Comparison of ENCODE assay signal across 29 cellular contexts in genomic region chr15:55698653-55699052, GRCh38. TPM values are rescaled to one million over a fixed set of nuclear protein-coding genes. Genes with fewer than 3 reads are reported as not detected.
"Had no signal": no experiment of that assay in that cellular context is flagged by ENCODE, and none has a peak within 500 bp of the region (broad histone marks: within the 10 kb centered on the region; RNA-seq: fewer than 3 reads in every experiment).

No MANE protein-coding gene starts in this region.

- DNase-seq: activated B cell treated with CpG ODN at 0.5 μM for 24 hours; activated CD4-positive, alpha-beta T cell treated with anti-CD3 and anti-CD28 coated beads, Interleukin-2, amount 10 ng/mL, durations not matched to agents 7 days and 5 days; activated CD8-positive, alpha-beta memory T cell treated with anti-CD3 and anti-CD28 coated beads for 24 hours; activated CD8-positive, alpha-beta T cell treated with anti-CD3 and anti-CD28 coated beads for 36 hours; activated effector memory CD4-positive, alpha-beta T cell treated with anti-CD3 and anti-CD28 coated beads, Interleukin-2, amount 50 U/mL, for 16 hours; activated naive CD4-positive, alpha-beta T cell treated with anti-CD3 and anti-CD28 coated beads for 36 hours; activated naive CD8-positive, alpha-beta T cell treated with anti-CD3 and anti-CD28 coated beads for 36 hours; activated naive CD8-positive, alpha-beta T cell treated with anti-CD3 and anti-CD28 coated beads, Interleukin-2, amount 50 U/mL, for 24 hours; activated T-cell treated with anti-CD3 and anti-CD28 coated beads, Interleukin-2, amount 50 U/mL, for 4 hours; adrenal gland; amygdala; aorta; body of pancreas; caudate nucleus; effector memory CD4-positive, alpha-beta T cell; endodermal cell; foreskin fibroblast; head of caudate nucleus; T-helper 1 cell; T-helper 17 cell; T1000; WERI-Rb-1 had no signal

- H3K4me3 ChIP-seq: adrenal gland, body of pancreas had no signal

- H3K4me1 ChIP-seq: adrenal gland, body of pancreas had no signal

- H3K4me1 Mint-ChIP-seq: activated naive CD4-positive, alpha-beta T cell treated with anti-CD3 and anti-CD28 coated beads, Interleukin-2, amount 50 U/mL, for 24 hours; activated naive CD8-positive, alpha-beta T cell treated with anti-CD3 and anti-CD28 coated beads, Interleukin-2, amount 50 U/mL, for 24 hours had no signal

- H3K27ac Mint-ChIP-seq: activated B cell treated with CpG ODN at 0.5 μM for 24 hours; activated CD4-positive, alpha-beta T cell treated with anti-CD3 and anti-CD28 coated beads, Interleukin-2, amount 10 ng/mL, durations not matched to agents 7 days and 5 days; activated CD8-positive, alpha-beta T cell treated with anti-CD3 and anti-CD28 coated beads for 36 hours; activated naive CD4-positive, alpha-beta T cell treated with anti-CD3 and anti-CD28 coated beads for 36 hours; activated naive CD4-positive, alpha-beta T cell treated with anti-CD3 and anti-CD28 coated beads, Interleukin-2, amount 50 U/mL, for 24 hours; activated naive CD8-positive, alpha-beta T cell treated with anti-CD3 and anti-CD28 coated beads for 36 hours; activated naive CD8-positive, alpha-beta T cell treated with anti-CD3 and anti-CD28 coated beads, Interleukin-2, amount 50 U/mL, for 24 hours; activated T-helper 2 cell treated with anti-CD3 and anti-CD28 coated beads, Interferon-gamma antibody, Interleukin-2, Interleukin-4, amounts not matched to agents 10 μg/mL and 5 μg/mL and 100 μg/mL, durations not matched to agents 14 hours and 24 hours and 36 hours; endodermal cell; T-helper 17 cell; T-helper 2 cell treated with Interferon-gamma antibody and Interleukin-4, amounts not matched to agents 5 μg/mL and 100 μg/mL, for 36 hours had no signal

- H3K9me3 Mint-ChIP-seq: activated B cell treated with CpG ODN at 0.5 μM for 24 hours; activated CD4-positive, alpha-beta T cell treated with anti-CD3 and anti-CD28 coated beads, Interleukin-2, amount 10 ng/mL, durations not matched to agents 7 days and 5 days; activated CD8-positive, alpha-beta T cell treated with anti-CD3 and anti-CD28 coated beads for 36 hours; activated naive CD4-positive, alpha-beta T cell treated with anti-CD3 and anti-CD28 coated beads for 36 hours; activated naive CD4-positive, alpha-beta T cell treated with anti-CD3 and anti-CD28 coated beads, Interleukin-2, amount 50 U/mL, for 24 hours; activated naive CD8-positive, alpha-beta T cell treated with anti-CD3 and anti-CD28 coated beads for 36 hours; activated naive CD8-positive, alpha-beta T cell treated with anti-CD3 and anti-CD28 coated beads, Interleukin-2, amount 50 U/mL, for 24 hours; activated T-cell treated with anti-CD3 and anti-CD28 coated beads, Interleukin-2, amount 50 U/mL, for 4 hours; activated T-helper 2 cell treated with anti-CD3 and anti-CD28 coated beads, Interferon-gamma antibody, Interleukin-2, Interleukin-4, amounts not matched to agents 10 μg/mL and 5 μg/mL and 100 μg/mL, durations not matched to agents 14 hours and 24 hours and 36 hours; endodermal cell; T-helper 2 cell treated with Interferon-gamma antibody and Interleukin-4, amounts not matched to agents 5 μg/mL and 100 μg/mL, for 36 hours had no signal

- H3K9me3 ChIP-seq: adrenal gland, body of pancreas had no signal

- H3K36me3 ChIP-seq: adrenal gland, WERI-Rb-1 had no signal

- H3K4me3 Mint-ChIP-seq: activated B cell treated with CpG ODN at 0.5 μM for 24 hours; activated CD4-positive, alpha-beta T cell treated with anti-CD3 and anti-CD28 coated beads, Interleukin-2, amount 10 ng/mL, durations not matched to agents 7 days and 5 days; activated CD8-positive, alpha-beta T cell treated with anti-CD3 and anti-CD28 coated beads for 36 hours; activated naive CD4-positive, alpha-beta T cell treated with anti-CD3 and anti-CD28 coated beads for 36 hours; activated naive CD4-positive, alpha-beta T cell treated with anti-CD3 and anti-CD28 coated beads, Interleukin-2, amount 50 U/mL, for 24 hours; activated naive CD8-positive, alpha-beta T cell treated with anti-CD3 and anti-CD28 coated beads for 36 hours; activated naive CD8-positive, alpha-beta T cell treated with anti-CD3 and anti-CD28 coated beads, Interleukin-2, amount 50 U/mL, for 24 hours; activated T-cell treated with anti-CD3 and anti-CD28 coated beads, Interleukin-2, amount 50 U/mL, for 4 hours; endodermal cell; T-helper 17 cell; T-helper 2 cell treated with Interferon-gamma antibody and Interleukin-4, amounts not matched to agents 5 μg/mL and 100 μg/mL, for 36 hours had no signal

- H3K36me3 Mint-ChIP-seq: activated naive CD4-positive, alpha-beta T cell treated with anti-CD3 and anti-CD28 coated beads, Interleukin-2, amount 50 U/mL, for 24 hours; activated naive CD8-positive, alpha-beta T cell treated with anti-CD3 and anti-CD28 coated beads for 36 hours had no signal

- ATAC-seq: activated CD4-positive, CD25-positive, alpha-beta regulatory T cell treated with anti-CD3 and anti-CD28 coated beads, Interleukin-2, amount 50 U/mL, for 24 hours; activated CD8-positive, alpha-beta T cell treated with anti-CD3 and anti-CD28 coated beads for 36 hours; activated naive CD8-positive, alpha-beta T cell treated with anti-CD3 and anti-CD28 coated beads, Interleukin-2, amount 50 U/mL, for 24 hours; activated T-cell treated with anti-CD3 and anti-CD28 coated beads, Interleukin-2, amount 50 U/mL, for 4 hours; body of pancreas; esophagus mucosa; T-helper 17 cell had no signal

- FAIRE-seq: colon, frontal cortex had no signal

- H3K27ac ChIP-seq: adrenal gland, body of pancreas, WERI-Rb-1 had no signal

- H3K27me3 ChIP-seq: adrenal gland, body of pancreas had no signal

RNA-seq across cellular contexts. Expression of gene PRTG, which starts 44.3 kb away (rescaled TPM):
- total RNA-seq: activated B cell treated with CpG ODN at 0.5 μM for 24 hours; activated CD4-positive, alpha-beta T cell treated with anti-CD3 and anti-CD28 coated beads, Interleukin-2, amount 10 ng/mL, durations not matched to agents 7 days and 5 days; activated CD8-positive, alpha-beta T cell treated with anti-CD3 and anti-CD28 coated beads for 36 hours; activated naive CD4-positive, alpha-beta T cell treated with anti-CD3 and anti-CD28 coated beads for 36 hours; activated naive CD8-positive, alpha-beta T cell treated with anti-CD3 and anti-CD28 coated beads for 36 hours; activated T-cell treated with anti-CD3 and anti-CD28 coated beads, Interleukin-2, amount 50 U/mL, for 4 hours; T-helper 17 cell had no signal
